ENCODE assay signal across 11 cellular contexts in genomic region chr16:153870-154222, GRCh38. TPM values are rescaled to one million over a fixed set of nuclear protein-coding genes. Genes with fewer than 3 reads are reported as not detected.
DNase-seq lines count a peak whose midpoint lies in the region; ATAC-seq, FAIRE-seq and TF ChIP-seq lines count a peak whose summit lies in the region.
"Not testable (repeated sequence)": the region's sequence is repeated elsewhere in the genome, so short reads cannot be mapped to it uniquely, and the experiment has no call there.
"Had no signal": no experiment of that assay in that cellular context is flagged by ENCODE, and none has a peak within 500 bp of the region (broad histone marks: within the 10 kb centered on the region; RNA-seq: fewer than 3 reads in every experiment).

No MANE protein-coding gene starts in this region.

- POLR2A ChIA-PET in MCF 10A (lab: Yijun Ruan, JAX) = not testable (repeated sequence)

- CTCF ChIA-PET in MCF 10A (lab: Yijun Ruan, JAX) = not testable (repeated sequence)

- H3K27me3 ChIP-seq in foreskin keratinocyte = peaks cover 36% of the 10 kb centered on the region
- peaks cover 16% of the 10 kb centered on the region for H3K27me3 ChIP-seq in lower lobe of right lung (ENCODE audit: low read depth)

- TF ChIP-seq CTCF in MCF 10A (IDR thresholded peaks at IDR 0.05; ENCODE audit: unreplicated experiment); foreskin keratinocyte (conservative IDR thresholded peaks at IDR 0.05); lower lobe of right lung (IDR thresholded peaks at IDR 0.05): not testable (repeated sequence)

- peak; percentile 7 for ATAC-seq in SK-N-SH treated with all-trans-retinoic acid at 6 μM for 48 hours
- peak; percentile 42 to 62 for ATAC-seq in activated T-cell treated with anti-CD3 and anti-CD28 coated beads, Interleukin-2, amount 50 U/mL, for 4 hours
- peak; percentile 21 for ATAC-seq in foreskin keratinocyte
- peak; percentile 9 to 14 for ATAC-seq in lower lobe of right lung
- ATAC-seq in stimulated activated memory B cell treated with anti-CD40 and anti-IgM and Interleukin-4, amounts not matched to agents 10 μg/mL and 1 μg/mL and 100 μg/mL, for 72 hours = peak; percentile 6

- not testable (repeated sequence) for H3K9me3 Mint-ChIP-seq in activated T-cell treated with anti-CD3 and anti-CD28 coated beads, Interleukin-2, amount 50 U/mL, for 4 hours; MCF 10A (ENCODE audit: unreplicated experiment); stimulated activated memory B cell treated with anti-CD40 and anti-IgM and Interleukin-4, amounts not matched to agents 10 μg/mL and 1 μg/mL and 100 μg/mL, for 72 hours

- H3K9me3 ChIP-seq in lower lobe of right lung = not testable (repeated sequence)

- not testable (repeated sequence) for H3K4me3 ChIP-seq in lower lobe of right lung

- not testable (repeated sequence) for BruUV-seq in MCF 10A (replicated peaks; lab: Mats Ljungman, UMichigan)

- H3K4me3 Mint-ChIP-seq in activated T-cell treated with anti-CD3 and anti-CD28 coated beads, Interleukin-2, amount 50 U/mL, for 4 hours; stimulated activated memory B cell treated with anti-CD40 and anti-IgM and Interleukin-4, amounts not matched to agents 10 μg/mL and 1 μg/mL and 100 μg/mL, for 72 hours: not testable (repeated sequence)
- peak overlapping the region; percentile 49 for H3K4me3 Mint-ChIP-seq in MCF 10A (ENCODE audit: unreplicated experiment)

- FAIRE-seq in GM12892 (lab: Jason Lieb, UNC) = peak; percentile 17

- not testable (repeated sequence) for DNase-seq in GM12892 (ENCODE audit: insufficient read length); activated T-cell treated with anti-CD3 and anti-CD28 coated beads, Interleukin-2, amount 50 U/mL, for 4 hours; MCF 10A (ENCODE audit: unreplicated experiment); foreskin keratinocyte; lower lobe of right lung

- H3K36me3 Mint-ChIP-seq in activated T-cell treated with anti-CD3 and anti-CD28 coated beads, Interleukin-2, amount 50 U/mL, for 4 hours (ENCODE audit: insufficient read depth); MCF 10A (ENCODE audit: insufficient read depth, unreplicated experiment); stimulated activated memory B cell treated with anti-CD40 and anti-IgM and Interleukin-4, amounts not matched to agents 10 μg/mL and 1 μg/mL and 100 μg/mL, for 72 hours: not testable (repeated sequence)

- H3K4me1 ChIP-seq in foreskin keratinocyte, lower lobe of right lung: not testable (repeated sequence)

- peaks cover 44% of the 10 kb centered on the region for H3K27me3 Mint-ChIP-seq in activated T-cell treated with anti-CD3 and anti-CD28 coated beads, Interleukin-2, amount 50 U/mL, for 4 hours (ENCODE audit: low read depth)
- H3K27me3 Mint-ChIP-seq in MCF 10A (ENCODE audit: insufficient read depth, unreplicated experiment) = peaks cover 29% of the 10 kb centered on the region
- H3K27me3 Mint-ChIP-seq in stimulated activated memory B cell treated with anti-CD40 and anti-IgM and Interleukin-4, amounts not matched to agents 10 μg/mL and 1 μg/mL and 100 μg/mL, for 72 hours = peaks cover 62% of the 10 kb centered on the region

- H3K27ac ChIP-seq in foreskin keratinocyte, lower lobe of right lung: not testable (repeated sequence)

- TF ChIP-seq POLR2A in GM12892 (IDR thresholded peaks at IDR 0.05; ENCODE audit: low read depth, low read length) = not testable (repeated sequence)

- intact Hi-C loops in MCF 10A (cut with micrococcal nuclease); lower lobe of right lung (cut with DNase I): not testable (repeated sequence)

- H3K4me1 Mint-ChIP-seq in activated T-cell treated with anti-CD3 and anti-CD28 coated beads, Interleukin-2, amount 50 U/mL, for 4 hours (ENCODE audit: low read depth) = not testable (repeated sequence)
- peaks cover 14% of the 10 kb centered on the region for H3K4me1 Mint-ChIP-seq in MCF 10A (ENCODE audit: insufficient read depth, unreplicated experiment)
- peaks cover 16% of the 10 kb centered on the region for H3K4me1 Mint-ChIP-seq in stimulated activated memory B cell treated with anti-CD40 and anti-IgM and Interleukin-4, amounts not matched to agents 10 μg/mL and 1 μg/mL and 100 μg/mL, for 72 hours

- H3K27ac Mint-ChIP-seq in MCF 10A (ENCODE audit: low read depth, unreplicated experiment); stimulated activated memory B cell treated with anti-CD40 and anti-IgM and Interleukin-4, amounts not matched to agents 10 μg/mL and 1 μg/mL and 100 μg/mL, for 72 hours: not testable (repeated sequence)

- not testable (repeated sequence) for H3K36me3 ChIP-seq in lower lobe of right lung

RNA-seq across cellular contexts. Expression of gene HBZ, which starts 1.4 kb away (rescaled TPM):
- polyA plus RNA-seq in GM12892 (2012; ENCODE audit: missing spikeins) = 0.40 TPM
- under 1 TPM; 0.38 to 0.45 (median 0.43) TPM for total RNA-seq in activated T-cell treated with anti-CD3 and anti-CD28 coated beads, Interleukin-2, amount 50 U/mL, for 4 hours
- total RNA-seq in MCF 10A (2022) (not detected in 2 replicates), foreskin keratinocyte (not detected in 2 replicates), lower lobe of right lung (not detected)
- polyA plus RNA-seq in foreskin keratinocyte = 0.07 TPM in 1 of 2 replicates, not detected in the other
- total RNA-seq: CD8-positive, alpha-beta memory T cell; GM23248; Peyer's patch had no signal
- polyA plus RNA-seq: AG04450; CD8-positive, alpha-beta memory T cell; GM23248 had no signal

RNA-seq across cellular contexts. Expression of gene HBM, which starts 11.9 kb away (rescaled TPM):
- not detected for polyA plus RNA-seq in GM12892 (2012; ENCODE audit: missing spikeins)
- not detected for total RNA-seq in activated T-cell treated with anti-CD3 and anti-CD28 coated beads, Interleukin-2, amount 50 U/mL, for 4 hours
- total RNA-seq in MCF 10A (2022) (not detected in 2 replicates), foreskin keratinocyte (not detected in 2 replicates), lower lobe of right lung (not detected)
- polyA plus RNA-seq in foreskin keratinocyte = not detected in 2 replicates
- total RNA-seq: CD8-positive, alpha-beta memory T cell; GM23248; Peyer's patch had no signal
- polyA plus RNA-seq: AG04450; CD8-positive, alpha-beta memory T cell; GM23248 had no signal

RNA-seq across cellular contexts. Expression of gene NPRL3, which starts 15.4 kb away (rescaled TPM):
- polyA plus RNA-seq in GM12892 (2012; ENCODE audit: missing spikeins) = 13.7 TPM
- total RNA-seq in activated T-cell treated with anti-CD3 and anti-CD28 coated beads, Interleukin-2, amount 50 U/mL, for 4 hours = 10 to 100 TPM; 48.1 to 60.0 (median 55.9) TPM
- 34.9 and 45.2 TPM in 2 replicates for total RNA-seq in MCF 10A (2022)
- 15.9 and 16.7 TPM in 2 replicates for total RNA-seq in foreskin keratinocyte
- 26.2 and 28.4 TPM in 2 replicates for polyA plus RNA-seq in foreskin keratinocyte
- 29.1 TPM for total RNA-seq in lower lobe of right lung

RNA-seq across cellular contexts. Expression of gene HBA2, which starts 18.8 kb away (rescaled TPM):
- 1.2 TPM for polyA plus RNA-seq in GM12892 (2012; ENCODE audit: missing spikeins)
- not detected for total RNA-seq in activated T-cell treated with anti-CD3 and anti-CD28 coated beads, Interleukin-2, amount 50 U/mL, for 4 hours
- not detected in 2 replicates for total RNA-seq in MCF 10A (2022)
- total RNA-seq in foreskin keratinocyte = not detected in 2 replicates
- not detected in 2 replicates for polyA plus RNA-seq in foreskin keratinocyte
- 232 TPM for total RNA-seq in lower lobe of right lung
- total RNA-seq: CD8-positive, alpha-beta memory T cell; GM23248 had no signal
- polyA plus RNA-seq: AG04450, GM23248 had no signal

RNA-seq across cellular contexts. Expression of gene HBA1, which starts 22.6 kb away (rescaled TPM):
- not detected for polyA plus RNA-seq in GM12892 (2012; ENCODE audit: missing spikeins)
- total RNA-seq in activated T-cell treated with anti-CD3 and anti-CD28 coated beads, Interleukin-2, amount 50 U/mL, for 4 hours = 1 to 10 TPM; 1.8 to 2.3 (median 2.3) TPM
- total RNA-seq in MCF 10A (2022) (2.2 and 2.9 TPM in 2 replicates), foreskin keratinocyte (not detected in 2 replicates), lower lobe of right lung (217 TPM)
- polyA plus RNA-seq in foreskin keratinocyte = 0.41 TPM in 1 of 2 replicates, not detected in the other
- total RNA-seq: CD8-positive, alpha-beta memory T cell; GM23248; Peyer's patch had no signal
- polyA plus RNA-seq: AG04450, GM23248 had no signal
